In genomic region chr3:149245738-149246451, GRCh38 we compare ENCODE assay signal across 9 cellular contexts. TPM values are rescaled to one million over a fixed set of nuclear protein-coding genes. Genes with fewer than 3 reads are reported as not detected.
DNase-seq lines count a peak whose midpoint lies in the region; ATAC-seq and TF ChIP-seq lines count a peak whose summit lies in the region.
"Had no signal": no experiment of that assay in that cellular context is flagged by ENCODE, and none has a peak within 500 bp of the region (broad histone marks: within the 10 kb centered on the region; RNA-seq: fewer than 3 reads in every experiment).

No MANE protein-coding gene starts in this region.

- WGBS in liver, result 50% methylated on average over 3 of the region's 3 CpGs

- H3K27me3 ChIP-seq in liver (ENCODE audit: control insufficient read depth in 4 of 4, insufficient read depth in 4 of 4, low read length in 3 of 4), result no peaks in the 10 kb centered on the region

- H3K27ac ChIP-seq in liver (ENCODE audit: low read depth in 1 of 2, low read length in 2 of 2), result peak overlapping the region; percentile 70 to 79

- no peaks in the 10 kb centered on the region for H3K9me3 ChIP-seq in liver (ENCODE audit: control insufficient read depth in 4 of 4, low read length in 3 of 4)

- peak overlapping the region in 1 of 2 donors; percentile 92 for H3K9ac ChIP-seq in liver (ENCODE audit: low read depth in 1 of 2, low read length in 2 of 2)

- H3K36me3 Mint-ChIP-seq in IgD-negative memory B cell, result no peaks in the 10 kb centered on the region

- no peaks in the 10 kb centered on the region for H3K27me3 Mint-ChIP-seq in IgD-negative memory B cell

- no peak for TF ChIP-seq CTCF in GM12865 (IDR thresholded peaks at IDR 0.05; ENCODE audit: insufficient read depth, low read depth, low read length, missing control alignments)
- no peak for TF ChIP-seq CTCF in liver (IDR thresholded peaks at IDR 0.05; ENCODE audit: low read depth, low read length, missing input control)

- H3K4me1 Mint-ChIP-seq in IgD-negative memory B cell, result peaks cover 45 to 53% (median 46%) of the 10 kb centered on the region in 3 donors

- DNase-seq in GM12865 (ENCODE audit: low read depth) (peak; percentile 55), astrocyte of the hippocampus (ENCODE audit: low read depth, low spot score) (peak; percentile 38), NCI-H1092 treated with DMSO at 0.1 percent for 48 hours (lab: John Stamatoyannopoulos, UW) (no peak), SHP77 treated with DMSO at 0.1 percent for 48 hours (lab: John Stamatoyannopoulos, UW) (no peak)
- DNase-seq in central memory CD4-positive, alpha-beta T cell, result no peak

- peak overlapping the region; percentile 8 to 71 (median 46) for H3K4me3 Mint-ChIP-seq in IgD-negative memory B cell

- peak; percentile 72 for ATAC-seq in GM21576 (IDR thresholded peaks at IDR 0.05; ENCODE audit: unreplicated experiment)

- H3K27ac Mint-ChIP-seq in IgD-negative memory B cell, result peak overlapping the region; percentile 56 to 74 (median 70)

- H3K36me3 ChIP-seq in liver (ENCODE audit: control insufficient read depth in 4 of 4, insufficient read depth in 3 of 4, low read depth in 1 of 4, low read length in 3 of 4), result no peaks in the 10 kb centered on the region

- TF ChIP-seq RAD21 in liver (IDR thresholded peaks at IDR 0.05), result no peak

- peak overlapping the region; percentile 7; the same call in 1 of the 2 replicates for H3K4me3 ChIP-seq in GM12865 (ENCODE audit: low read depth, low read length)
- H3K4me3 ChIP-seq in liver (ENCODE audit: low read depth in 1 of 3, low read length in 3 of 3), result peak overlapping the region in 1 of 3 donors; percentile 35

- no peaks in the 10 kb centered on the region for H3K9me3 Mint-ChIP-seq in IgD-negative memory B cell

- peaks cover 0 to 22% (median 11%) of the 10 kb centered on the region in 4 donors for H3K4me1 ChIP-seq in liver (ENCODE audit: control insufficient read depth in 4 of 4, insufficient read depth in 4 of 4, low read length in 3 of 4)

TF ChIP-seq in liver, 16 proteins besides CTCF, POLR2A, EP300 and RAD21:
- no peak for TF ChIP-seq JUND (IDR thresholded peaks at IDR 0.05)
- peak; percentile 62 for TF ChIP-seq SP1 (IDR thresholded peaks at IDR 0.05)
- peak; percentile 14 to 36 for TF ChIP-seq RXRA (IDR thresholded peaks at IDR 0.05)
- no peak for TF ChIP-seq YY1 (IDR thresholded peaks at IDR 0.05)
- no peak for TF ChIP-seq ATF3 (IDR thresholded peaks at IDR 0.05)
- TF ChIP-seq HNF4G (IDR thresholded peaks at IDR 0.05), result no peak
- no peak for TF ChIP-seq GABPA (IDR thresholded peaks at IDR 0.05 in 1 of 2, conservative IDR thresholded peaks at IDR 0.05 in 1 of 2)
- no peak for TF ChIP-seq REST (IDR thresholded peaks at IDR 0.05)
- TF ChIP-seq FOXA2 (IDR thresholded peaks at IDR 0.05), result no peak
- TF ChIP-seq, protein P1, sequence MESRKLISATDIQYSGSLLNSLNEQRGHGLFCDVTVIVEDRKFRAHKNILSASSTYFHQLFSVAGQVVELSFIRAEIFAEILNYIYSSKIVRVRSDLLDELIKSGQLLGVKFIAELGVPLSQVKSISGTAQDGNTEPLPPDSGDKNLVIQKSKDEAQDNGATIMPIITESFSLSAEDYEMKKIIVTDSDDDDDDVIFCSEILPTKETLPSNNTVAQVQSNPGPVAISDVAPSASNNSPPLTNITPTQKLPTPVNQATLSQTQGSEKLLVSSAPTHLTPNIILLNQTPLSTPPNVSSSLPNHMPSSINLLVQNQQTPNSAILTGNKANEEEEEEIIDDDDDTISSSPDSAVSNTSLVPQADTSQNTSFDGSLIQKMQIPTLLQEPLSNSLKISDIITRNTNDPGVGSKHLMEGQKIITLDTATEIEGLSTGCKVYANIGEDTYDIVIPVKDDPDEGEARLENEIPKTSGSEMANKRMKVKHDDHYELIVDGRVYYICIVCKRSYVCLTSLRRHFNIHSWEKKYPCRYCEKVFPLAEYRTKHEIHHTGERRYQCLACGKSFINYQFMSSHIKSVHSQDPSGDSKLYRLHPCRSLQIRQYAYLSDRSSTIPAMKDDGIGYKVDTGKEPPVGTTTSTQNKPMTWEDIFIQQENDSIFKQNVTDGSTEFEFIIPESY (IDR thresholded peaks at IDR 0.05), result no peak
- peak; percentile 43 for TF ChIP-seq MAX (IDR thresholded peaks at IDR 0.05)
- TF ChIP-seq NR2F2 (IDR thresholded peaks at IDR 0.05), result no peak
- peak; percentile 38 to 44 for TF ChIP-seq HNF4A (conservative IDR thresholded peaks at IDR 0.05)

RNA-seq across cellular contexts. Expression of gene CP, which starts 24.3 kb away (rescaled TPM):
- polyA plus RNA-seq in IgD-negative memory B cell, result 0.24 TPM
- total RNA-seq in liver, result 1,000 to 10,000 TPM; 1,260 to 1,748 TPM
- polyA plus RNA-seq in liver, result 1,000 to 10,000 TPM in 1 of 2 donors, 100 to 1,000 TPM in 1; 565 to 1,294 TPM
- total RNA-seq: T-helper 2 cell treated with Interferon-gamma antibody and Interleukin-4, amounts not matched to agents 100 ng/mL and 5 ng/mL, for 36 hours had no signal

Comparison
In these comparisons a context has a peak if more than half of its experiments do, and no peak if none do; other contexts are left out.
1. DNase-seq: peak in GM12865 (single experiment) and astrocyte of the hippocampus (single experiment); none in central memory CD4-positive, alpha-beta T cell (single experiment), NCI-H1092 treated with DMSO at 0.1 percent for 48 hours (single experiment) and SHP77 treated with DMSO at 0.1 percent for 48 hours (single experiment).
2. RNA of gene CP, which starts 24.3 kb away (polyA plus RNA-seq): 565 to 1,294 TPM in liver; 0.24 TPM in IgD-negative memory B cell (single experiment); every median in the first group is over 100 times any median in the second.